36 cellular contexts compared by ENCODE assay signal in genomic region chr12:79978692-79979091, GRCh38. TPM values are rescaled to one million over a fixed set of nuclear protein-coding genes. Genes with fewer than 3 reads are reported as not detected.
DNase-seq lines count a peak whose midpoint lies in the region; FAIRE-seq and TF ChIP-seq lines count a peak whose summit lies in the region.
"Had no signal": no experiment of that assay in that cellular context is flagged by ENCODE, and none has a peak within 500 bp of the region (broad histone marks: within the 10 kb centered on the region; RNA-seq: fewer than 3 reads in every experiment).

No MANE protein-coding gene starts in this region.

- H3K27me3 ChIP-seq in A673 (replicated peaks; ENCODE audit: insufficient read depth, low read depth, low read length, poor library complexity) = no peaks in the 10 kb centered on the region
- H3K27me3 ChIP-seq in smooth muscle cell (ENCODE audit: low read depth) = no peaks in the 10 kb centered on the region
- H3K27me3 ChIP-seq: BLaER1; BLaER1 treated with 17β-estradiol and CSF1 and Interleukin-3, amounts not matched to agents 10 nM and 100 nM had no signal

- H3K27ac ChIP-seq in A673 (ENCODE audit: low read depth, low read length, poor library complexity, severe bottlenecking) (no peak overlapping the region), HEK293 (ENCODE audit: extremely low read depth, low read depth, low read length) (no peak overlapping the region), SK-N-MC (peak overlapping the region; percentile 93), smooth muscle cell (ENCODE audit: low read depth) (no peak overlapping the region)
- H3K27ac ChIP-seq: 22Rv1; A549; BLaER1; BLaER1 treated with 17β-estradiol and CSF1 and Interleukin-3, amounts not matched to agents 10 nM and 100 nM; C4-2B had no signal

- H3K4me1 Mint-ChIP-seq in Calu3 (ENCODE audit: low read depth, unreplicated experiment) = peaks cover 28% of the 10 kb centered on the region
- H3K4me1 Mint-ChIP-seq: B cell; CD14-positive monocyte; CD4-positive, alpha-beta memory T cell; CD4-positive, CD25-positive, alpha-beta regulatory T cell; CD8-positive, alpha-beta memory T cell had no signal

- DNase-seq in A673 (ENCODE audit: low spot score) = peak; percentile 26
- no peak for DNase-seq in Calu3
- DNase-seq in SK-N-MC (ENCODE audit: low read depth, low spot score) = peak; percentile 74
- no peak for DNase-seq in RCC 7860 (ENCODE audit: low spot score)
- DNase-seq in NCI-H774 (lab: John Stamatoyannopoulos, UW) = no peak
- no peak for DNase-seq in smooth muscle cell (lab: John Stamatoyannopoulos, UW; ENCODE audit: unreplicated experiment)
- no peak for DNase-seq in Ammon's horn (ENCODE audit: low spot score)
- DNase-seq: 8988T; ACHN; AML-193; BE2C; C1 segment of cervical spinal cord; Caco-2; CD4-positive, alpha-beta memory T cell; CD4-positive, alpha-beta T cell; CD4-positive, CD25-positive, alpha-beta regulatory T cell; CD8-positive, alpha-beta memory T cell; CD8-positive, alpha-beta T cell; COR-L47; DMS 273 treated with DMSO at 0.1 percent for 48 hours; DMS153; DMS53; DMS79; DMS79 treated with DMSO at 0.1 percent for 48 hours; DND-41; EL had no signal

- no peak overlapping the region for H3K4me2 ChIP-seq in smooth muscle cell
- H3K4me2 ChIP-seq: A549; BLaER1; BLaER1 treated with 17β-estradiol and CSF1 and Interleukin-3, amounts not matched to agents 10 nM and 100 nM had no signal

- peaks cover 7% of the 10 kb centered on the region for H3K36me3 Mint-ChIP-seq in Calu3 (ENCODE audit: insufficient read depth, unreplicated experiment)
- H3K36me3 Mint-ChIP-seq: CD14-positive monocyte; CD4-positive, alpha-beta memory T cell; CD4-positive, CD25-positive, alpha-beta regulatory T cell; CD8-positive, alpha-beta memory T cell; CD8-positive, alpha-beta T cell had no signal

- H3K27ac Mint-ChIP-seq in Calu3 (ENCODE audit: unreplicated experiment) = peak overlapping the region; percentile 55
- H3K27ac Mint-ChIP-seq: B cell; CD14-positive monocyte; CD4-positive, alpha-beta memory T cell; CD4-positive, alpha-beta T cell; CD4-positive, CD25-positive, alpha-beta regulatory T cell; CD8-positive, alpha-beta memory T cell; CD8-positive, alpha-beta T cell had no signal

- CTCF ChIA-PET in A673 (lab: Charles Lee) (no interaction called here), Calu3 (lab: Charles Lee) (no interaction called here), HEK293 (lab: Yijun Ruan, JAX) (no interaction called here)

- H3K27me3 Mint-ChIP-seq in Calu3 (ENCODE audit: unreplicated experiment) = no peaks in the 10 kb centered on the region

- H3K4me3 ChIP-seq in A673 (ENCODE audit: low read depth, low read length, poor library complexity, severe bottlenecking) = no peak overlapping the region
- H3K4me3 ChIP-seq in HEK293 (ENCODE audit: low read depth, low read length) = no peak overlapping the region
- H3K4me3 ChIP-seq in SK-N-MC = peak overlapping the region; percentile 10; the same call in 1 of the 2 replicates
- H3K4me3 ChIP-seq in smooth muscle cell = no peak overlapping the region
- H3K4me3 ChIP-seq: A549; BLaER1; BLaER1 treated with 17β-estradiol and CSF1 and Interleukin-3, amounts not matched to agents 10 nM and 100 nM had no signal

- H3K9me3 ChIP-seq in A673 (ENCODE audit: low read depth, low read length, poor library complexity, severe bottlenecking) = no peaks in the 10 kb centered on the region
- no peaks in the 10 kb centered on the region for H3K9me3 ChIP-seq in HEK293 (ENCODE audit: control insufficient read depth, insufficient read depth, low read depth, low read length)
- H3K9me3 ChIP-seq in SK-N-MC (ENCODE audit: low read depth, low read length) = no peaks in the 10 kb centered on the region
- H3K9me3 ChIP-seq in smooth muscle cell (replicated peaks; ENCODE audit: low read depth) = no peaks in the 10 kb centered on the region
- H3K9me3 ChIP-seq: A549; BE2C; BLaER1; BLaER1 treated with 17β-estradiol and CSF1 and Interleukin-3, amounts not matched to agents 10 nM and 100 nM; Caco-2 had no signal

- TF ChIP-seq CTCF in A673 (conservative IDR thresholded peaks at IDR 0.05; ENCODE audit: low read depth, low read length) (no peak), Calu3 (IDR thresholded peaks at IDR 0.05; ENCODE audit: unreplicated experiment) (no peak), HEK293 (tag by site-specific recombination; IDR thresholded peaks at IDR 0.05) (no peak), smooth muscle cell (IDR thresholded peaks at IDR 0.05; ENCODE audit: borderline replicate concordance, insufficient read depth, poor library complexity, severe bottlenecking) (no peak)

- peaks cover 7% of the 10 kb centered on the region for H3F3A ChIP-seq in smooth muscle cell (ENCODE audit: low read depth)

- H4K20me1 ChIP-seq in smooth muscle cell (ENCODE audit: low read depth) = no peaks in the 10 kb centered on the region
- H4K20me1 ChIP-seq: BLaER1; BLaER1 treated with 17β-estradiol and CSF1 and Interleukin-3, amounts not matched to agents 10 nM and 100 nM had no signal

- intact Hi-C loops in A673 (cut with micrococcal nuclease; ENCODE audit: unreplicated experiment) (no loop called here), Calu3 (cut with micrococcal nuclease; ENCODE audit: unreplicated experiment) (loop anchor here (10.0 kb wide), 1 partner anchor 176 kb away; no protein-coding TSS in a partner anchor)

- H3K4me3 Mint-ChIP-seq in Calu3 (ENCODE audit: low read depth, unreplicated experiment) = no peak overlapping the region
- H3K4me3 Mint-ChIP-seq: B cell; CD14-positive monocyte; CD4-positive, alpha-beta memory T cell; CD4-positive, alpha-beta T cell; CD4-positive, CD25-positive, alpha-beta regulatory T cell; CD8-positive, alpha-beta memory T cell; CD8-positive, alpha-beta T cell had no signal

- no CpG with 5 or more reads among the region's 1 CpG for WGBS in smooth muscle cell (ENCODE audit: low lambda C conversion rate)

- POLR2A ChIA-PET in A673 (lab: Charles Lee; ENCODE audit: low non-redundant PET) = no interaction called here
- POLR2A ChIA-PET in HEK293 (lab: Yijun Ruan, JAX) = no interaction called here

- H3K4me1 ChIP-seq in A673 (ENCODE audit: insufficient read depth, low read length, poor library complexity, severe bottlenecking) (no peaks in the 10 kb centered on the region), HEK293 (ENCODE audit: control insufficient read depth, insufficient read depth, low read length) (no peaks in the 10 kb centered on the region), smooth muscle cell (ENCODE audit: low read depth) (no peaks in the 10 kb centered on the region)
- H3K4me1 ChIP-seq: BE2C; BLaER1 treated with 17β-estradiol and CSF1 and Interleukin-3, amounts not matched to agents 10 nM and 100 nM had no signal

- H3K9me3 Mint-ChIP-seq in Calu3 (ENCODE audit: low read depth, unreplicated experiment) = no peaks in the 10 kb centered on the region
- H3K9me3 Mint-ChIP-seq: CD4-positive, alpha-beta memory T cell; CD4-positive, alpha-beta T cell; CD8-positive, alpha-beta memory T cell; CD8-positive, alpha-beta T cell had no signal

- no peaks in the 10 kb centered on the region for H3K36me3 ChIP-seq in A673 (ENCODE audit: insufficient read depth, low read length, poor library complexity, severe bottlenecking)
- no peaks in the 10 kb centered on the region for H3K36me3 ChIP-seq in HEK293 (ENCODE audit: control insufficient read depth in 2 of 2, insufficient read depth in 1 of 2, low read length in 2 of 2)
- no peaks in the 10 kb centered on the region for H3K36me3 ChIP-seq in SK-N-MC (ENCODE audit: insufficient read depth, low read length)
- H3K36me3 ChIP-seq in smooth muscle cell (ENCODE audit: low read depth) = no peaks in the 10 kb centered on the region
- H3K36me3 ChIP-seq: BE2C; BLaER1; BLaER1 treated with 17β-estradiol and CSF1 and Interleukin-3, amounts not matched to agents 10 nM and 100 nM had no signal

- H3K9ac ChIP-seq in SK-N-MC (ENCODE audit: insufficient read length) = peak overlapping the region; percentile 39
- H3K9ac ChIP-seq in smooth muscle cell (ENCODE audit: low read depth) = no peak overlapping the region
- H3K9ac ChIP-seq: BLaER1; BLaER1 treated with 17β-estradiol and CSF1 and Interleukin-3, amounts not matched to agents 10 nM and 100 nM had no signal

- no peak for FAIRE-seq in RCC 7860 (lab: Jason Lieb, UNC)
- FAIRE-seq: A204.1, D721Med had no signal

- H2AFZ ChIP-seq in smooth muscle cell (ENCODE audit: low read depth) = no peak overlapping the region

- no peaks in the 10 kb centered on the region for H3K79me2 ChIP-seq in smooth muscle cell (ENCODE audit: low read depth)

- no TSS peak for BruUV-seq in A673 (replicated peaks; lab: Mats Ljungman, UMichigan)
- BruUV-seq in Calu3 (replicated peaks; lab: Mats Ljungman, UMichigan) = no TSS peak

TF ChIP-seq in HEK293, 187 proteins besides CTCF, POLR2A, EP300 and RAD21:
- TF ChIP-seq ZNF366 (tag by site-specific recombination; conservative IDR thresholded peaks at IDR 0.05) (peak; percentile 61), ZNF416 (tag by site-specific recombination; IDR thresholded peaks at IDR 0.05) (no peak)

RNA-seq across cellular contexts. Expression of gene PPP1R12A, which starts 43.8 kb away (rescaled TPM):
- total RNA-seq in A673 (2021) (80.8 and 81.2 TPM in 2 replicates), Calu3 (2022) (86.7 and 97.4 TPM in 2 replicates), smooth muscle cell (98.7 and 120 TPM in 2 replicates)
- polyA plus RNA-seq in smooth muscle cell = 102 and 105 TPM in 2 replicates

Comparison
In these comparisons a context has a peak if more than half of its experiments do, and no peak if none do; other contexts are left out.
1. DNase-seq: peak in A673 (single experiment) and SK-N-MC (single experiment); none in Calu3 (single experiment), RCC 7860 (single experiment), NCI-H774 (single experiment), smooth muscle cell (single experiment) and Ammon's horn (single experiment).